In the genomic region with DNA sequence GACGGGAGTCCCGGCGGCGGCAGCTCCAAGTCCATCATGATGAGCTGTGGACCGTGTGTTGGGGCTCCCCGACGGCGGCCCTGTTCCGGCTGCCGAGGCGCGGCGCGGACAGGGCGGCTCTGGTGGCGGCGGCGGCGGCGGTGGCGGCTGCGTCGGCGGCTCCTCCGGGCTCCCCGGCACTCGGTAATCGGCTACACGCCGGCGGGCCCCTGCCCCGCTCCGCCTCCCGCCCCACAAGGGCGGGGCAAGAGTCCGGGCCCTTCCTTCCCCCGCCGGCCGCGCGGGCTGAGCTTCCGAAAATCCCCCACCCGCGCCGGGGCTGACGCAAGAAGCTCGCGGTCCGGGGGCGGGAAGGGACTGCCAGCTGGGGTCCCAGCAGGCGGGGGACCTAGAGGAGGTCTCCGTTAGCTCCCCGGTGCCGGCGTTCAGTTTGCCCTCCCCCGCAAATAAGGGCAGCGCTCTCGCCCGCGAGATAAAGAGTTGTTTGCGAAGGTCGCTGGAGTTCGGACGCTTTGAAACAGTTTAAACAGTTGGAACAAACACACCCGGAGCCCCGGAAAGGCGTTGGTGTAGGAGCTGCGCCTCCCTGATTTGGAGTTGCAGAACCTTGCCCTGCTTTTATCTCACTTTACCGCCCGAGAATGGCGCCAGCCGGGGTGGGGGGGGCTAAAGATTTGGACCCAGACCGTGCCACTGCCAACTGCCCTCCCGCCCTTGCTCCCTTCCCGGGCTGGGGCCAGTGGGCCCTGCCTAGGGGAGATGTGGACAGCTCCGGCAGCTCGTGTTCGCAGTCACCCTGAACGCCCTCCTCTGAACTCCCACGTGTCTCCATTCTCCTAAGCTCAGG, we compare ENCODE assay signal across 1 cellular context.
TF ChIP-seq lines count a peak whose summit lies in the region.

A gene (minus strand): TSS at position 189 of the 847 bp plus-strand sequence. CDS start 151 bp downstream, at position 38.

TF ChIP-seq in K562, 482 proteins besides CTCF, POLR2A, EP300 and RAD21 (continued from another document and continues in another):
- TF ChIP-seq FOXP1 (CRISPR knock-in tag; IDR thresholded peaks at IDR 0.05) (peak; percentile 90), NFE2L1 (tag; IDR thresholded peaks at IDR 0.05; ENCODE audit: borderline replicate concordance, low read depth) (no peak), NR3C1 (CRISPR knock-in tag; IDR thresholded peaks at IDR 0.05) (no peak; the same call in 1 of the 2 replicates), ZNF140 (CRISPR knock-in tag; IDR thresholded peaks at IDR 0.05) (no peak), POLR2H (tag; IDR thresholded peaks at IDR 0.05; ENCODE audit: low read depth) (peak; percentile 89), FOSL1 (tag; conservative IDR thresholded peaks at IDR 0.05) (peak; percentile 52; the same call in 1 of the 2 replicates), MBD2 (IDR thresholded peaks at IDR 0.05; ENCODE audit: borderline replicate concordance, low read depth) (peak; percentile 59; the same call in 1 of the 2 replicates), BACH1 (tag; IDR thresholded peaks at IDR 0.05) (no peak), SMAD4 (CRISPR knock-in tag; conservative IDR thresholded peaks at IDR 0.05) (peak; percentile 95), ZNF79 (CRISPR knock-in tag; IDR thresholded peaks at IDR 0.05; ENCODE audit: low read depth) (no peak), ZNF695 (CRISPR knock-in tag; IDR thresholded peaks at IDR 0.05) (no peak), SUPT5H (IDR thresholded peaks at IDR 0.05) (peak; percentile 82), ZNF197 (CRISPR knock-in tag; IDR thresholded peaks at IDR 0.05; ENCODE audit: low read depth) (no peak), ZSCAN32 (CRISPR knock-in tag; IDR thresholded peaks at IDR 0.05) (peak; percentile 91), TAF1 (IDR thresholded peaks at IDR 0.05; ENCODE audit: control insufficient read depth, extremely low read depth, insufficient read depth, low read length, severe bottlenecking) (peak; percentile 72), GABPB2 (CRISPR knock-in tag; conservative IDR thresholded peaks at IDR 0.05) (no peak), RBM25 (IDR thresholded peaks at IDR 0.05; ENCODE audit: low read depth, low read length, severe bottlenecking) (peak; percentile 39), GABPB1 (CRISPR knock-in tag; IDR thresholded peaks at IDR 0.05) (no peak; the same call in none of the 2 replicates), HEY1 (CRISPR knock-in tag; IDR thresholded peaks at IDR 0.05; ENCODE audit: borderline replicate concordance) (peak; percentile 57; the same call in 1 of the 2 replicates), TBL1XR1 (IDR thresholded peaks at IDR 0.05; ENCODE audit: low read length in 2 of 2) (peak; percentile 55 to 90), STAG1 (CRISPR knock-in tag; IDR thresholded peaks at IDR 0.05; ENCODE audit: borderline replicate concordance) (no peak), PML (IDR thresholded peaks at IDR 0.05; ENCODE audit: low read length) (peak; percentile 74; the same call in 1 of the 2 replicates), MAZ (CRISPR knock-in tag; conservative IDR thresholded peaks at IDR 0.05 in 1 of 2, IDR thresholded peaks at IDR 0.05 in 1 of 2) (peak; percentile 97 to 99), SRSF9 (IDR thresholded peaks at IDR 0.05; ENCODE audit: borderline replicate concordance, low read depth, low read length) (no peak), OTX1 (CRISPR knock-in tag; IDR thresholded peaks at IDR 0.05) (no peak; the same call in 1 of the 2 replicates), CAMTA2 (CRISPR knock-in tag; conservative IDR thresholded peaks at IDR 0.05) (no peak), ELF2 (CRISPR knock-in tag; IDR thresholded peaks at IDR 0.05) (peak; percentile 57), SP1 (CRISPR knock-in tag; IDR thresholded peaks at IDR 0.05) (peak; percentile 68), ZNF583 (CRISPR knock-in tag; IDR thresholded peaks at IDR 0.05) (peak; percentile 19; the same call in 1 of the 2 replicates), ZNF445 (CRISPR knock-in tag; IDR thresholded peaks at IDR 0.05; ENCODE audit: low read depth) (0 out of 2 replicates have a peak, but pooled peaks have one; percentile 12)
- TF ChIP-seq, protein P1, sequence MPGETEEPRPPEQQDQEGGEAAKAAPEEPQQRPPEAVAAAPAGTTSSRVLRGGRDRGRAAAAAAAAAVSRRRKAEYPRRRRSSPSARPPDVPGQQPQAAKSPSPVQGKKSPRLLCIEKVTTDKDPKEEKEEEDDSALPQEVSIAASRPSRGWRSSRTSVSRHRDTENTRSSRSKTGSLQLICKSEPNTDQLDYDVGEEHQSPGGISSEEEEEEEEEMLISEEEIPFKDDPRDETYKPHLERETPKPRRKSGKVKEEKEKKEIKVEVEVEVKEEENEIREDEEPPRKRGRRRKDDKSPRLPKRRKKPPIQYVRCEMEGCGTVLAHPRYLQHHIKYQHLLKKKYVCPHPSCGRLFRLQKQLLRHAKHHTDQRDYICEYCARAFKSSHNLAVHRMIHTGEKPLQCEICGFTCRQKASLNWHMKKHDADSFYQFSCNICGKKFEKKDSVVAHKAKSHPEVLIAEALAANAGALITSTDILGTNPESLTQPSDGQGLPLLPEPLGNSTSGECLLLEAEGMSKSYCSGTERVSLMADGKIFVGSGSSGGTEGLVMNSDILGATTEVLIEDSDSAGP (CRISPR knock-in tag; IDR thresholded peaks at IDR 0.05): no peak
- TF ChIP-seq, protein P2, sequence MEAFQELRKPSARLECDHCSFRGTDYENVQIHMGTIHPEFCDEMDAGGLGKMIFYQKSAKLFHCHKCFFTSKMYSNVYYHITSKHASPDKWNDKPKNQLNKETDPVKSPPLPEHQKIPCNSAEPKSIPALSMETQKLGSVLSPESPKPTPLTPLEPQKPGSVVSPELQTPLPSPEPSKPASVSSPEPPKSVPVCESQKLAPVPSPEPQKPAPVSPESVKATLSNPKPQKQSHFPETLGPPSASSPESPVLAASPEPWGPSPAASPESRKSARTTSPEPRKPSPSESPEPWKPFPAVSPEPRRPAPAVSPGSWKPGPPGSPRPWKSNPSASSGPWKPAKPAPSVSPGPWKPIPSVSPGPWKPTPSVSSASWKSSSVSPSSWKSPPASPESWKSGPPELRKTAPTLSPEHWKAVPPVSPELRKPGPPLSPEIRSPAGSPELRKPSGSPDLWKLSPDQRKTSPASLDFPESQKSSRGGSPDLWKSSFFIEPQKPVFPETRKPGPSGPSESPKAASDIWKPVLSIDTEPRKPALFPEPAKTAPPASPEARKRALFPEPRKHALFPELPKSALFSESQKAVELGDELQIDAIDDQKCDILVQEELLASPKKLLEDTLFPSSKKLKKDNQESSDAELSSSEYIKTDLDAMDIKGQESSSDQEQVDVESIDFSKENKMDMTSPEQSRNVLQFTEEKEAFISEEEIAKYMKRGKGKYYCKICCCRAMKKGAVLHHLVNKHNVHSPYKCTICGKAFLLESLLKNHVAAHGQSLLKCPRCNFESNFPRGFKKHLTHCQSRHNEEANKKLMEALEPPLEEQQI (IDR thresholded peaks at IDR 0.05): no peak
- TF ChIP-seq, protein P3, sequence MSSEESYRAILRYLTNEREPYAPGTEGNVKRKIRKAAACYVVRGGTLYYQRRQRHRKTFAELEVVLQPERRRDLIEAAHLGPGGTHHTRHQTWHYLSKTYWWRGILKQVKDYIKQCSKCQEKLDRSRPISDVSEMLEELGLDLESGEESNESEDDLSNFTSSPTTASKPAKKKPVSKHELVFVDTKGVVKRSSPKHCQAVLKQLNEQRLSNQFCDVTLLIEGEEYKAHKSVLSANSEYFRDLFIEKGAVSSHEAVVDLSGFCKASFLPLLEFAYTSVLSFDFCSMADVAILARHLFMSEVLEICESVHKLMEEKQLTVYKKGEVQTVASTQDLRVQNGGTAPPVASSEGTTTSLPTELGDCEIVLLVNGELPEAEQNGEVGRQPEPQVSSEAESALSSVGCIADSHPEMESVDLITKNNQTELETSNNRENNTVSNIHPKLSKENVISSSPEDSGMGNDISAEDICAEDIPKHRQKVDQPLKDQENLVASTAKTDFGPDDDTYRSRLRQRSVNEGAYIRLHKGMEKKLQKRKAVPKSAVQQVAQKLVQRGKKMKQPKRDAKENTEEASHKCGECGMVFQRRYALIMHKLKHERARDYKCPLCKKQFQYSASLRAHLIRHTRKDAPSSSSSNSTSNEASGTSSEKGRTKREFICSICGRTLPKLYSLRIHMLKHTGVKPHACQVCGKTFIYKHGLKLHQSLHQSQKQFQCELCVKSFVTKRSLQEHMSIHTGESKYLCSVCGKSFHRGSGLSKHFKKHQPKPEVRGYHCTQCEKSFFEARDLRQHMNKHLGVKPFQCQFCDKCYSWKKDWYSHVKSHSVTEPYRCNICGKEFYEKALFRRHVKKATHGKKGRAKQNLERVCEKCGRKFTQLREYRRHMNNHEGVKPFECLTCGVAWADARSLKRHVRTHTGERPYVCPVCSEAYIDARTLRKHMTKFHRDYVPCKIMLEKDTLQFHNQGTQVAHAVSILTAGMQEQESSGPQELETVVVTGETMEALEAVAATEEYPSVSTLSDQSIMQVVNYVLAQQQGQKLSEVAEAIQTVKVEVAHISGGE (CRISPR knock-in tag; IDR thresholded peaks at IDR 0.05): peak in 1 of 3 experiments; percentile 72; a peak in 2 of 6 replicates
- TF ChIP-seq, protein P4, sequence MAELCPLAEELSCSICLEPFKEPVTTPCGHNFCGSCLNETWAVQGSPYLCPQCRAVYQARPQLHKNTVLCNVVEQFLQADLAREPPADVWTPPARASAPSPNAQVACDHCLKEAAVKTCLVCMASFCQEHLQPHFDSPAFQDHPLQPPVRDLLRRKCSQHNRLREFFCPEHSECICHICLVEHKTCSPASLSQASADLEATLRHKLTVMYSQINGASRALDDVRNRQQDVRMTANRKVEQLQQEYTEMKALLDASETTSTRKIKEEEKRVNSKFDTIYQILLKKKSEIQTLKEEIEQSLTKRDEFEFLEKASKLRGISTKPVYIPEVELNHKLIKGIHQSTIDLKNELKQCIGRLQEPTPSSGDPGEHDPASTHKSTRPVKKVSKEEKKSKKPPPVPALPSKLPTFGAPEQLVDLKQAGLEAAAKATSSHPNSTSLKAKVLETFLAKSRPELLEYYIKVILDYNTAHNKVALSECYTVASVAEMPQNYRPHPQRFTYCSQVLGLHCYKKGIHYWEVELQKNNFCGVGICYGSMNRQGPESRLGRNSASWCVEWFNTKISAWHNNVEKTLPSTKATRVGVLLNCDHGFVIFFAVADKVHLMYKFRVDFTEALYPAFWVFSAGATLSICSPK (IDR thresholded peaks at IDR 0.05; ENCODE audit: borderline replicate concordance): no peak
- TF ChIP-seq, protein P5, sequence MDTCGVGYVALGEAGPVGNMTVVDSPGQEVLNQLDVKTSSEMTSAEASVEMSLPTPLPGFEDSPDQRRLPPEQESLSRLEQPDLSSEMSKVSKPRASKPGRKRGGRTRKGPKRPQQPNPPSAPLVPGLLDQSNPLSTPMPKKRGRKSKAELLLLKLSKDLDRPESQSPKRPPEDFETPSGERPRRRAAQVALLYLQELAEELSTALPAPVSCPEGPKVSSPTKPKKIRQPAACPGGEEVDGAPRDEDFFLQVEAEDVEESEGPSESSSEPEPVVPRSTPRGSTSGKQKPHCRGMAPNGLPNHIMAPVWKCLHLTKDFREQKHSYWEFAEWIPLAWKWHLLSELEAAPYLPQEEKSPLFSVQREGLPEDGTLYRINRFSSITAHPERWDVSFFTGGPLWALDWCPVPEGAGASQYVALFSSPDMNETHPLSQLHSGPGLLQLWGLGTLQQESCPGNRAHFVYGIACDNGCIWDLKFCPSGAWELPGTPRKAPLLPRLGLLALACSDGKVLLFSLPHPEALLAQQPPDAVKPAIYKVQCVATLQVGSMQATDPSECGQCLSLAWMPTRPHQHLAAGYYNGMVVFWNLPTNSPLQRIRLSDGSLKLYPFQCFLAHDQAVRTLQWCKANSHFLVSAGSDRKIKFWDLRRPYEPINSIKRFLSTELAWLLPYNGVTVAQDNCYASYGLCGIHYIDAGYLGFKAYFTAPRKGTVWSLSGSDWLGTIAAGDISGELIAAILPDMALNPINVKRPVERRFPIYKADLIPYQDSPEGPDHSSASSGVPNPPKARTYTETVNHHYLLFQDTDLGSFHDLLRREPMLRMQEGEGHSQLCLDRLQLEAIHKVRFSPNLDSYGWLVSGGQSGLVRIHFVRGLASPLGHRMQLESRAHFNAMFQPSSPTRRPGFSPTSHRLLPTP (IDR thresholded peaks at IDR 0.05; ENCODE audit: borderline replicate concordance, extremely low read depth, insufficient read length): no peak
- TF ChIP-seq, protein P6, sequence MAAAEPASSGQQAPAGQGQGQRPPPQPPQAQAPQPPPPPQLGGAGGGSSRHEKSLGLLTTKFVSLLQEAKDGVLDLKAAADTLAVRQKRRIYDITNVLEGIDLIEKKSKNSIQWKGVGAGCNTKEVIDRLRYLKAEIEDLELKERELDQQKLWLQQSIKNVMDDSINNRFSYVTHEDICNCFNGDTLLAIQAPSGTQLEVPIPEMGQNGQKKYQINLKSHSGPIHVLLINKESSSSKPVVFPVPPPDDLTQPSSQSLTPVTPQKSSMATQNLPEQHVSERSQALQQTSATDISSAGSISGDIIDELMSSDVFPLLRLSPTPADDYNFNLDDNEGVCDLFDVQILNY (CRISPR knock-in tag; IDR thresholded peaks at IDR 0.05): no peak
- TF ChIP-seq, protein P7, sequence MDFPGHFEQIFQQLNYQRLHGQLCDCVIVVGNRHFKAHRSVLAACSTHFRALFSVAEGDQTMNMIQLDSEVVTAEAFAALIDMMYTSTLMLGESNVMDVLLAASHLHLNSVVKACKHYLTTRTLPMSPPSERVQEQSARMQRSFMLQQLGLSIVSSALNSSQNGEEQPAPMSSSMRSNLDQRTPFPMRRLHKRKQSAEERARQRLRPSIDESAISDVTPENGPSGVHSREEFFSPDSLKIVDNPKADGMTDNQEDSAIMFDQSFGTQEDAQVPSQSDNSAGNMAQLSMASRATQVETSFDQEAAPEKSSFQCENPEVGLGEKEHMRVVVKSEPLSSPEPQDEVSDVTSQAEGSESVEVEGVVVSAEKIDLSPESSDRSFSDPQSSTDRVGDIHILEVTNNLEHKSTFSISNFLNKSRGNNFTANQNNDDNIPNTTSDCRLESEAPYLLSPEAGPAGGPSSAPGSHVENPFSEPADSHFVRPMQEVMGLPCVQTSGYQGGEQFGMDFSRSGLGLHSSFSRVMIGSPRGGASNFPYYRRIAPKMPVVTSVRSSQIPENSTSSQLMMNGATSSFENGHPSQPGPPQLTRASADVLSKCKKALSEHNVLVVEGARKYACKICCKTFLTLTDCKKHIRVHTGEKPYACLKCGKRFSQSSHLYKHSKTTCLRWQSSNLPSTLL (IDR thresholded peaks at IDR 0.05): no peak
- TF ChIP-seq, protein P8, sequence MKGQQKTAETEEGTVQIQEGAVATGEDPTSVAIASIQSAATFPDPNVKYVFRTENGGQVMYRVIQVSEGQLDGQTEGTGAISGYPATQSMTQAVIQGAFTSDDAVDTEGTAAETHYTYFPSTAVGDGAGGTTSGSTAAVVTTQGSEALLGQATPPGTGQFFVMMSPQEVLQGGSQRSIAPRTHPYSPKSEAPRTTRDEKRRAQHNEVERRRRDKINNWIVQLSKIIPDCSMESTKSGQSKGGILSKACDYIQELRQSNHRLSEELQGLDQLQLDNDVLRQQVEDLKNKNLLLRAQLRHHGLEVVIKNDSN (CRISPR knock-in tag; IDR thresholded peaks at IDR 0.05): peak; percentile 64
- TF ChIP-seq, protein P9, sequence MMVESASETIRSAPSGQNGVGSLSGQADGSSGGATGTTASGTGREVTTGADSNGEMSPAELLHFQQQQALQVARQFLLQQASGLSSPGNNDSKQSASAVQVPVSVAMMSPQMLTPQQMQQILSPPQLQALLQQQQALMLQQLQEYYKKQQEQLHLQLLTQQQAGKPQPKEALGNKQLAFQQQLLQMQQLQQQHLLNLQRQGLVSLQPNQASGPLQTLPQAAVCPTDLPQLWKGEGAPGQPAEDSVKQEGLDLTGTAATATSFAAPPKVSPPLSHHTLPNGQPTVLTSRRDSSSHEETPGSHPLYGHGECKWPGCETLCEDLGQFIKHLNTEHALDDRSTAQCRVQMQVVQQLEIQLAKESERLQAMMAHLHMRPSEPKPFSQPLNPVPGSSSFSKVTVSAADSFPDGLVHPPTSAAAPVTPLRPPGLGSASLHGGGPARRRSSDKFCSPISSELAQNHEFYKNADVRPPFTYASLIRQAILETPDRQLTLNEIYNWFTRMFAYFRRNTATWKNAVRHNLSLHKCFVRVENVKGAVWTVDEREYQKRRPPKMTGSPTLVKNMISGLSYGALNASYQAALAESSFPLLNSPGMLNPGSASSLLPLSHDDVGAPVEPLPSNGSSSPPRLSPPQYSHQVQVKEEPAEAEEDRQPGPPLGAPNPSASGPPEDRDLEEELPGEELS (CRISPR knock-in tag; IDR thresholded peaks at IDR 0.05; ENCODE audit: borderline replicate concordance): no peak
